In genomic region chr16:85195271-85195647, GRCh38 we compare ENCODE assay signal across 18 cellular contexts.
DNase-seq lines count a peak whose midpoint lies in the region; ATAC-seq and TF ChIP-seq lines count a peak whose summit lies in the region.
"Had no signal": no experiment of that assay in that cellular context is flagged by ENCODE, and none has a peak within 500 bp of the region (broad histone marks: within the 10 kb centered on the region; RNA-seq: fewer than 3 reads in every experiment).

No MANE protein-coding gene starts in this region.

- no peak for TF ChIP-seq EP300 in sigmoid colon (IDR thresholded peaks at IDR 0.05)

- no peaks in the 10 kb centered on the region for H3K27me3 ChIP-seq in BLaER1
- no peaks in the 10 kb centered on the region for H3K27me3 ChIP-seq in adrenal gland
- H3K27me3 ChIP-seq in hepatocyte: no peaks in the 10 kb centered on the region
- H3K27me3 ChIP-seq in sigmoid colon: no peaks in the 10 kb centered on the region

- H3K4me2 ChIP-seq in BLaER1: peak overlapping the region; percentile 8; the same call in 1 of the 2 replicates
- H3K4me2 ChIP-seq in hepatocyte: no peak overlapping the region

- TF ChIP-seq CTCF in adrenal gland (IDR thresholded peaks at IDR 0.05): no peak
- no peak for TF ChIP-seq CTCF in hepatocyte (IDR thresholded peaks at IDR 0.05; ENCODE audit: poor library complexity)
- no peak for TF ChIP-seq CTCF in sigmoid colon (IDR thresholded peaks at IDR 0.05)

- intact Hi-C loops in adrenal gland (cut with DNase I) (no loop called here), sigmoid colon (cut with DNase I) (no loop called here)

- H3K9ac ChIP-seq in BLaER1: no peak overlapping the region

- WGBS in adrenal gland, 4 donors: 78 to 86% (median 80%) methylated on average over 8 of the region's 8 CpGs
- WGBS in hepatocyte (ENCODE audit: low lambda C conversion rate, missing lambda C conversion rate): 91% methylated on average over 8 of the region's 8 CpGs
- 77 to 83% methylated on average over 8 of the region's 8 CpGs for WGBS in sigmoid colon, 2 donors

- H3K27ac ChIP-seq in BLaER1 (no peak overlapping the region), adrenal gland (peak overlapping the region in 3 of 5 donors; percentile 83 to 86 (median 86)), hepatocyte (peak overlapping the region; percentile 63), sigmoid colon (peak overlapping the region; percentile 78 to 86 (median 80))
- H3K27ac ChIP-seq: HL-60 had no signal

- DNase-seq in adrenal gland (no peak), hepatocyte (ENCODE audit: low spot score) (no peak), sigmoid colon (no peak), mesenteric fat pad (ENCODE audit: low spot score) (no peak), nucleus accumbens (lab: John Stamatoyannopoulos, UW) (no peak)
- no peak for DNase-seq in activated CD4-positive, CD25-positive, alpha-beta regulatory T cell treated with anti-CD3 and anti-CD28 coated beads, Interleukin-2, amount 50 U/mL, for 72 hours
- DNase-seq: CD8-positive, alpha-beta T cell; DND-41; KBM-7; MV-4-11; NCI-H1417; NCI-H187 treated with DMSO at 0.1 percent for 48 hours; NCI-H446; NCI-H774 had no signal

- H4K20me1 ChIP-seq in BLaER1 (no peaks in the 10 kb centered on the region), hepatocyte (ENCODE audit: insufficient read depth, poor library complexity, severe bottlenecking) (no peaks in the 10 kb centered on the region)

- no peaks in the 10 kb centered on the region for H3K36me3 ChIP-seq in BLaER1
- no peaks in the 10 kb centered on the region for H3K36me3 ChIP-seq in adrenal gland (replicated peaks in 1 of 2)
- H3K36me3 ChIP-seq in hepatocyte (replicated peaks; ENCODE audit: insufficient read depth, low read depth): no peaks in the 10 kb centered on the region
- H3K36me3 ChIP-seq in sigmoid colon: no peaks in the 10 kb centered on the region
- H3K36me3 ChIP-seq: HAP-1 had no signal

- H3K9me3 ChIP-seq in BLaER1: no peaks in the 10 kb centered on the region
- no peaks in the 10 kb centered on the region for H3K9me3 ChIP-seq in adrenal gland (replicated peaks in 1 of 3)
- H3K9me3 ChIP-seq in hepatocyte (ENCODE audit: low read depth): no peaks in the 10 kb centered on the region
- peaks cover 0 to 2% (median 0%) of the 10 kb centered on the region in 4 donors for H3K9me3 ChIP-seq in sigmoid colon
- H3K9me3 ChIP-seq: HAP-1 had no signal

- H3K4me3 ChIP-seq in BLaER1 (no peak overlapping the region), adrenal gland (no peak overlapping the region), hepatocyte (no peak overlapping the region), sigmoid colon (no peak overlapping the region)
- H3K4me3 ChIP-seq: HAP-1 had no signal

- TF ChIP-seq POLR2A in adrenal gland (IDR thresholded peaks at IDR 0.05): no peak
- no peak for TF ChIP-seq POLR2A in sigmoid colon (IDR thresholded peaks at IDR 0.05)

- H3K9me2 ChIP-seq in hepatocyte (replicated peaks; ENCODE audit: insufficient read depth): no peaks in the 10 kb centered on the region

- H3K79me2 ChIP-seq in hepatocyte: peaks cover 75% of the 10 kb centered on the region

- no peak for ATAC-seq in HG03097 (IDR thresholded peaks at IDR 0.05; ENCODE audit: low FRiP score, unreplicated experiment)
- ATAC-seq: CD8-positive, alpha-beta T cell had no signal

- H3K4me1 ChIP-seq in BLaER1: peaks cover 36% of the 10 kb centered on the region
- peaks cover 40 to 64% of the 10 kb centered on the region in 2 donors for H3K4me1 ChIP-seq in adrenal gland (replicated peaks in 1 of 2)
- peaks cover 56% of the 10 kb centered on the region for H3K4me1 ChIP-seq in hepatocyte (ENCODE audit: insufficient read depth)
- H3K4me1 ChIP-seq in sigmoid colon: peaks cover 2 to 78% (median 69%) of the 10 kb centered on the region in 4 donors
- H3K4me1 ChIP-seq: HAP-1 had no signal

- no peak overlapping the region for H2AFZ ChIP-seq in hepatocyte
